Comparison of ENCODE assay signal across 1 cellular context in the genomic region with DNA sequence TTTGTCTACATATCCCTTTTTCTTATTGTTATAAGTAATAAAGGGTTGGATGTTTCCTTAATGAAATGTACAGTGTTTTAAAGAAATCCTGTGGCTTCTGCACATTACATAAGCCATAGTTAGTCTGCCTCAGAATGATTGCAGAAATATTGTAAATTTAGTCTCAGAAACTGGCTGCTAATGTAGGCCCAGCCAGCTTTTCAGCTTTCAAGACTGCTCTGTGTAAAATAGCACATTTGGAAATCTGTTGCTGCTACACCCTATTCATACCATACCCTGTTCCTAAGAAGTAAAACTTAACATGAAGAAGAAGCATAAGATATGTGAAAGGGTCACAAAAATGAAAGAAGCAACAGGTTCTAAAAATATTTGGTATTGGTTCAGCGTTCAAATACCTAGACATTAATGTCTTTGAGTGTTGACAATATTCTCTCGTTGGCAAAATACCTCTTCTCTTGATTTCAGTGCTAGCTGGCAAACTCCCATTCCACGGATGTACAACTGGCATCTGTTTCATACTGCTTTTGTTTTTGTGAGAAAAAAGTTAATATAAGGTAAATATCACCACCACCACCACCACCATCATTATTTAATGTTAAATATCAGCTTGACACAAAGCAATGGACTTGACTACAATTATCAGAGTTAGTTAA.
TF ChIP-seq lines count a peak whose summit lies in the region.

No MANE protein-coding gene starts in this region.

TF ChIP-seq in GM12878, 131 proteins besides CTCF, POLR2A, EP300 and RAD21 (continued from another document):
- TF ChIP-seq, protein P1, sequence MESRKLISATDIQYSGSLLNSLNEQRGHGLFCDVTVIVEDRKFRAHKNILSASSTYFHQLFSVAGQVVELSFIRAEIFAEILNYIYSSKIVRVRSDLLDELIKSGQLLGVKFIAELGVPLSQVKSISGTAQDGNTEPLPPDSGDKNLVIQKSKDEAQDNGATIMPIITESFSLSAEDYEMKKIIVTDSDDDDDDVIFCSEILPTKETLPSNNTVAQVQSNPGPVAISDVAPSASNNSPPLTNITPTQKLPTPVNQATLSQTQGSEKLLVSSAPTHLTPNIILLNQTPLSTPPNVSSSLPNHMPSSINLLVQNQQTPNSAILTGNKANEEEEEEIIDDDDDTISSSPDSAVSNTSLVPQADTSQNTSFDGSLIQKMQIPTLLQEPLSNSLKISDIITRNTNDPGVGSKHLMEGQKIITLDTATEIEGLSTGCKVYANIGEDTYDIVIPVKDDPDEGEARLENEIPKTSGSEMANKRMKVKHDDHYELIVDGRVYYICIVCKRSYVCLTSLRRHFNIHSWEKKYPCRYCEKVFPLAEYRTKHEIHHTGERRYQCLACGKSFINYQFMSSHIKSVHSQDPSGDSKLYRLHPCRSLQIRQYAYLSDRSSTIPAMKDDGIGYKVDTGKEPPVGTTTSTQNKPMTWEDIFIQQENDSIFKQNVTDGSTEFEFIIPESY (IDR thresholded peaks at IDR 0.05) = no peak
- TF ChIP-seq, protein P2, sequence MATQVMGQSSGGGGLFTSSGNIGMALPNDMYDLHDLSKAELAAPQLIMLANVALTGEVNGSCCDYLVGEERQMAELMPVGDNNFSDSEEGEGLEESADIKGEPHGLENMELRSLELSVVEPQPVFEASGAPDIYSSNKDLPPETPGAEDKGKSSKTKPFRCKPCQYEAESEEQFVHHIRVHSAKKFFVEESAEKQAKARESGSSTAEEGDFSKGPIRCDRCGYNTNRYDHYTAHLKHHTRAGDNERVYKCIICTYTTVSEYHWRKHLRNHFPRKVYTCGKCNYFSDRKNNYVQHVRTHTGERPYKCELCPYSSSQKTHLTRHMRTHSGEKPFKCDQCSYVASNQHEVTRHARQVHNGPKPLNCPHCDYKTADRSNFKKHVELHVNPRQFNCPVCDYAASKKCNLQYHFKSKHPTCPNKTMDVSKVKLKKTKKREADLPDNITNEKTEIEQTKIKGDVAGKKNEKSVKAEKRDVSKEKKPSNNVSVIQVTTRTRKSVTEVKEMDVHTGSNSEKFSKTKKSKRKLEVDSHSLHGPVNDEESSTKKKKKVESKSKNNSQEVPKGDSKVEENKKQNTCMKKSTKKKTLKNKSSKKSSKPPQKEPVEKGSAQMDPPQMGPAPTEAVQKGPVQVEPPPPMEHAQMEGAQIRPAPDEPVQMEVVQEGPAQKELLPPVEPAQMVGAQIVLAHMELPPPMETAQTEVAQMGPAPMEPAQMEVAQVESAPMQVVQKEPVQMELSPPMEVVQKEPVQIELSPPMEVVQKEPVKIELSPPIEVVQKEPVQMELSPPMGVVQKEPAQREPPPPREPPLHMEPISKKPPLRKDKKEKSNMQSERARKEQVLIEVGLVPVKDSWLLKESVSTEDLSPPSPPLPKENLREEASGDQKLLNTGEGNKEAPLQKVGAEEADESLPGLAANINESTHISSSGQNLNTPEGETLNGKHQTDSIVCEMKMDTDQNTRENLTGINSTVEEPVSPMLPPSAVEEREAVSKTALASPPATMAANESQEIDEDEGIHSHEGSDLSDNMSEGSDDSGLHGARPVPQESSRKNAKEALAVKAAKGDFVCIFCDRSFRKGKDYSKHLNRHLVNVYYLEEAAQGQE (IDR thresholded peaks at IDR 0.05; ENCODE audit: low read depth, low read length) = no peak
- TF ChIP-seq SP1 (IDR thresholded peaks at IDR 0.05; ENCODE audit: low read depth, low read length) (no peak), PAX8 (IDR thresholded peaks at IDR 0.05) (no peak), SMC3 (IDR thresholded peaks at IDR 0.05; ENCODE audit: borderline replicate concordance, low read length) (no peak), NR2C2 (IDR thresholded peaks at IDR 0.05; ENCODE audit: borderline replicate concordance, control insufficient read depth, insufficient read length, low read depth) (no peak), SIX5 (IDR thresholded peaks at IDR 0.05; ENCODE audit: low read depth, low read length, severe bottlenecking) (no peak)
- TF ChIP-seq, protein P3, sequence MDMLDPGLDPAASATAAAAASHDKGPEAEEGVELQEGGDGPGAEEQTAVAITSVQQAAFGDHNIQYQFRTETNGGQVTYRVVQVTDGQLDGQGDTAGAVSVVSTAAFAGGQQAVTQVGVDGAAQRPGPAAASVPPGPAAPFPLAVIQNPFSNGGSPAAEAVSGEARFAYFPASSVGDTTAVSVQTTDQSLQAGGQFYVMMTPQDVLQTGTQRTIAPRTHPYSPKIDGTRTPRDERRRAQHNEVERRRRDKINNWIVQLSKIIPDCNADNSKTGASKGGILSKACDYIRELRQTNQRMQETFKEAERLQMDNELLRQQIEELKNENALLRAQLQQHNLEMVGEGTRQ (IDR thresholded peaks at IDR 0.05; ENCODE audit: borderline replicate concordance, low read depth, low read length) = no peak
- TF ChIP-seq, protein P4, sequence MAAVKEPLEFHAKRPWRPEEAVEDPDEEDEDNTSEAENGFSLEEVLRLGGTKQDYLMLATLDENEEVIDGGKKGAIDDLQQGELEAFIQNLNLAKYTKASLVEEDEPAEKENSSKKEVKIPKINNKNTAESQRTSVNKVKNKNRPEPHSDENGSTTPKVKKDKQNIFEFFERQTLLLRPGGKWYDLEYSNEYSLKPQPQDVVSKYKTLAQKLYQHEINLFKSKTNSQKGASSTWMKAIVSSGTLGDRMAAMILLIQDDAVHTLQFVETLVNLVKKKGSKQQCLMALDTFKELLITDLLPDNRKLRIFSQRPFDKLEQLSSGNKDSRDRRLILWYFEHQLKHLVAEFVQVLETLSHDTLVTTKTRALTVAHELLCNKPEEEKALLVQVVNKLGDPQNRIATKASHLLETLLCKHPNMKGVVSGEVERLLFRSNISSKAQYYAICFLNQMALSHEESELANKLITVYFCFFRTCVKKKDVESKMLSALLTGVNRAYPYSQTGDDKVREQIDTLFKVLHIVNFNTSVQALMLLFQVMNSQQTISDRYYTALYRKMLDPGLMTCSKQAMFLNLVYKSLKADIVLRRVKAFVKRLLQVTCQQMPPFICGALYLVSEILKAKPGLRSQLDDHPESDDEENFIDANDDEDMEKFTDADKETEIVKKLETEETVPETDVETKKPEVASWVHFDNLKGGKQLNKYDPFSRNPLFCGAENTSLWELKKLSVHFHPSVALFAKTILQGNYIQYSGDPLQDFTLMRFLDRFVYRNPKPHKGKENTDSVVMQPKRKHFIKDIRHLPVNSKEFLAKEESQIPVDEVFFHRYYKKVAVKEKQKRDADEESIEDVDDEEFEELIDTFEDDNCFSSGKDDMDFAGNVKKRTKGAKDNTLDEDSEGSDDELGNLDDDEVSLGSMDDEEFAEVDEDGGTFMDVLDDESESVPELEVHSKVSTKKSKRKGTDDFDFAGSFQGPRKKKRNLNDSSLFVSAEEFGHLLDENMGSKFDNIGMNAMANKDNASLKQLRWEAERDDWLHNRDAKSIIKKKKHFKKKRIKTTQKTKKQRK (IDR thresholded peaks at IDR 0.05; ENCODE audit: low read depth, low read length) = no peak
- TF ChIP-seq, protein P5, sequence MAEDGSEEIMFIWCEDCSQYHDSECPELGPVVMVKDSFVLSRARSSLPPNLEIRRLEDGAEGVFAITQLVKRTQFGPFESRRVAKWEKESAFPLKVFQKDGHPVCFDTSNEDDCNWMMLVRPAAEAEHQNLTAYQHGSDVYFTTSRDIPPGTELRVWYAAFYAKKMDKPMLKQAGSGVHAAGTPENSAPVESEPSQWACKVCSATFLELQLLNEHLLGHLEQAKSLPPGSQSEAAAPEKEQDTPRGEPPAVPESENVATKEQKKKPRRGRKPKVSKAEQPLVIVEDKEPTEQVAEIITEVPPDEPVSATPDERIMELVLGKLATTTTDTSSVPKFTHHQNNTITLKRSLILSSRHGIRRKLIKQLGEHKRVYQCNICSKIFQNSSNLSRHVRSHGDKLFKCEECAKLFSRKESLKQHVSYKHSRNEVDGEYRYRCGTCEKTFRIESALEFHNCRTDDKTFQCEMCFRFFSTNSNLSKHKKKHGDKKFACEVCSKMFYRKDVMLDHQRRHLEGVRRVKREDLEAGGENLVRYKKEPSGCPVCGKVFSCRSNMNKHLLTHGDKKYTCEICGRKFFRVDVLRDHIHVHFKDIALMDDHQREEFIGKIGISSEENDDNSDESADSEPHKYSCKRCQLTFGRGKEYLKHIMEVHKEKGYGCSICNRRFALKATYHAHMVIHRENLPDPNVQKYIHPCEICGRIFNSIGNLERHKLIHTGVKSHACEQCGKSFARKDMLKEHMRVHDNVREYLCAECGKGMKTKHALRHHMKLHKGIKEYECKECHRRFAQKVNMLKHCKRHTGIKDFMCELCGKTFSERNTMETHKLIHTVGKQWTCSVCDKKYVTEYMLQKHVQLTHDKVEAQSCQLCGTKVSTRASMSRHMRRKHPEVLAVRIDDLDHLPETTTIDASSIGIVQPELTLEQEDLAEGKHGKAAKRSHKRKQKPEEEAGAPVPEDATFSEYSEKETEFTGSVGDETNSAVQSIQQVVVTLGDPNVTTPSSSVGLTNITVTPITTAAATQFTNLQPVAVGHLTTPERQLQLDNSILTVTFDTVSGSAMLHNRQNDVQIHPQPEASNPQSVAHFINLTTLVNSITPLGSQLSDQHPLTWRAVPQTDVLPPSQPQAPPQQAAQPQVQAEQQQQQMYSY (CRISPR knock-in tag; IDR thresholded peaks at IDR 0.05) = no peak
